Comparison of ENCODE assay signal across 1 cellular context in the genomic region with DNA sequence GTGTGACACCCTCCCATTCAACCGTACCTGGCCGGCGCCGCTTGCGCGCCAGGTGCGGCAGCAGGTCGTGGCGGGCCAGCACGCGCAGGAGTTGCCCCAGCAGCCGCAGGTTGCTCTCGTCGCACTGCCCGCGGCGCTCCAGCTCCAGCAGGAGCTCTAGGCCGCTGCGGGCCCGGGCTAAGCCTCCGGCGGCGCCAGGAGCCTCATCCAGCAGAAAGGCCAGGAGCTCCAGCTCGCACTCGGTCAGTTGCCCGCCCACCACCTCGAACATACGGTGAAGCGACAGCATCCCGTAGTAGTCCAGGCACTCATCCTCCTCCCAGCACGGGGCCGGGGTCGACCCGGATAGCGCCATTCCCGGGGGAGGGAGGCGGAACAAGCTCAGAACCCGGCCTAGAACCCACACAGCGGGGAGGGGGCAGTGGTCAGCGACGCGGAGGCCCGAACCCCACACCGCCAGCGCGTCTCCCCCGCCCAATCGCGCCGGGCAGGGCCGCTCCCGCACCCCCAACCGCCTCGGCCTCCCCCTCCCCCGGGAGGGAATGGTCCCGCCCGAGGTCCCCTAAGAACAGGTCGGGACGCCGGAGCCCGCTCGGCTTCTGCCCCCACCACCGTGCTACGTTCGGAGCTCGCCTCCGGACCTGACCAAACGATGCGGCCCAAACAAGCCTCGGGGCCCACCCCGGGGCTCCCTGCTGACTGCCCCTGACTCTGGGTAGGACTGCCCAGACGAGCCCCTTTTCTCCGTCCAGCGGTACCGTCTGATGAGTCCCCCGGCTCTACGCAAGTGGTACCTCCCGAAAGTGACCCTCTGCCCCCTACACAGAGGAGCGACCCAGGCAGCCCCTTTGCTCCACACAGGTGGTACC.
TF ChIP-seq lines count a peak whose summit lies in the region.

No MANE protein-coding gene starts in this region.

TF ChIP-seq in HepG2, 621 proteins besides CTCF, POLR2A, EP300 and RAD21 (continued from another document and continues in another):
- TF ChIP-seq, protein P1, sequence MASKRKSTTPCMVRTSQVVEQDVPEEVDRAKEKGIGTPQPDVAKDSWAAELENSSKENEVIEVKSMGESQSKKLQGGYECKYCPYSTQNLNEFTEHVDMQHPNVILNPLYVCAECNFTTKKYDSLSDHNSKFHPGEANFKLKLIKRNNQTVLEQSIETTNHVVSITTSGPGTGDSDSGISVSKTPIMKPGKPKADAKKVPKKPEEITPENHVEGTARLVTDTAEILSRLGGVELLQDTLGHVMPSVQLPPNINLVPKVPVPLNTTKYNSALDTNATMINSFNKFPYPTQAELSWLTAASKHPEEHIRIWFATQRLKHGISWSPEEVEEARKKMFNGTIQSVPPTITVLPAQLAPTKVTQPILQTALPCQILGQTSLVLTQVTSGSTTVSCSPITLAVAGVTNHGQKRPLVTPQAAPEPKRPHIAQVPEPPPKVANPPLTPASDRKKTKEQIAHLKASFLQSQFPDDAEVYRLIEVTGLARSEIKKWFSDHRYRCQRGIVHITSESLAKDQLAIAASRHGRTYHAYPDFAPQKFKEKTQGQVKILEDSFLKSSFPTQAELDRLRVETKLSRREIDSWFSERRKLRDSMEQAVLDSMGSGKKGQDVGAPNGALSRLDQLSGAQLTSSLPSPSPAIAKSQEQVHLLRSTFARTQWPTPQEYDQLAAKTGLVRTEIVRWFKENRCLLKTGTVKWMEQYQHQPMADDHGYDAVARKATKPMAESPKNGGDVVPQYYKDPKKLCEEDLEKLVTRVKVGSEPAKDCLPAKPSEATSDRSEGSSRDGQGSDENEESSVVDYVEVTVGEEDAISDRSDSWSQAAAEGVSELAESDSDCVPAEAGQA (IDR thresholded peaks at IDR 0.05; ENCODE audit: low read depth) = no peak
- TF ChIP-seq, protein P1 (CRISPR knock-in tag; IDR thresholded peaks at IDR 0.05; ENCODE audit: borderline replicate concordance) = 0 out of 2 replicates have a peak, but pooled peaks have one; percentile 34
- TF ChIP-seq ZNF569 (CRISPR knock-in tag; IDR thresholded peaks at IDR 0.05; ENCODE audit: borderline replicate concordance) = no peak
- TF ChIP-seq ZNF30 (CRISPR knock-in tag; IDR thresholded peaks at IDR 0.05) = no peak
- TF ChIP-seq ZNF589 (CRISPR knock-in tag; conservative IDR thresholded peaks at IDR 0.05) = no peak
- TF ChIP-seq ZNF788 (CRISPR knock-in tag; IDR thresholded peaks at IDR 0.05; ENCODE audit: borderline replicate concordance) = no peak
- 0 out of 2 replicates have a peak, but pooled peaks have one; percentile 10 for TF ChIP-seq NKX3-1 (CRISPR knock-in tag; IDR thresholded peaks at IDR 0.05)
- TF ChIP-seq ARNT (IDR thresholded peaks at IDR 0.05) = no peak
- no peak for TF ChIP-seq CREB1 (IDR thresholded peaks at IDR 0.05)
- TF ChIP-seq CREB1 (CRISPR knock-in tag; IDR thresholded peaks at IDR 0.05) = no peak
- 0 out of 2 replicates have a peak, but pooled peaks have one; percentile 8 for TF ChIP-seq ZBTB42 (CRISPR knock-in tag; IDR thresholded peaks at IDR 0.05)
- TF ChIP-seq HNRNPLL (IDR thresholded peaks at IDR 0.05; ENCODE audit: low read depth, low read length, poor library complexity, severe bottlenecking) = peak; percentile 77
- TF ChIP-seq GABPB1 (CRISPR knock-in tag; IDR thresholded peaks at IDR 0.05) = no peak; the same call in 1 of the 2 replicates
- no peak for TF ChIP-seq FOXA1 (IDR thresholded peaks at IDR 0.05)
- no peak for TF ChIP-seq FOXA1 (CRISPR knock-in tag; IDR thresholded peaks at IDR 0.05)
- TF ChIP-seq NFIB (CRISPR knock-in tag; IDR thresholded peaks at IDR 0.05; ENCODE audit: borderline replicate concordance) = no peak
- TF ChIP-seq CAMTA2 (CRISPR knock-in tag; IDR thresholded peaks at IDR 0.05; ENCODE audit: borderline replicate concordance) = no peak; the same call in 1 of the 2 replicates
- 0 out of 2 replicates have a peak, but pooled peaks have one; percentile 26 for TF ChIP-seq KMT2A (CRISPR knock-in tag; IDR thresholded peaks at IDR 0.05)
- TF ChIP-seq RARG (CRISPR knock-in tag; IDR thresholded peaks at IDR 0.05; ENCODE audit: low read depth) = no peak
- TF ChIP-seq ZFP90 (CRISPR knock-in tag; IDR thresholded peaks at IDR 0.05; ENCODE audit: borderline replicate concordance) = no peak
- TF ChIP-seq, protein P2, sequence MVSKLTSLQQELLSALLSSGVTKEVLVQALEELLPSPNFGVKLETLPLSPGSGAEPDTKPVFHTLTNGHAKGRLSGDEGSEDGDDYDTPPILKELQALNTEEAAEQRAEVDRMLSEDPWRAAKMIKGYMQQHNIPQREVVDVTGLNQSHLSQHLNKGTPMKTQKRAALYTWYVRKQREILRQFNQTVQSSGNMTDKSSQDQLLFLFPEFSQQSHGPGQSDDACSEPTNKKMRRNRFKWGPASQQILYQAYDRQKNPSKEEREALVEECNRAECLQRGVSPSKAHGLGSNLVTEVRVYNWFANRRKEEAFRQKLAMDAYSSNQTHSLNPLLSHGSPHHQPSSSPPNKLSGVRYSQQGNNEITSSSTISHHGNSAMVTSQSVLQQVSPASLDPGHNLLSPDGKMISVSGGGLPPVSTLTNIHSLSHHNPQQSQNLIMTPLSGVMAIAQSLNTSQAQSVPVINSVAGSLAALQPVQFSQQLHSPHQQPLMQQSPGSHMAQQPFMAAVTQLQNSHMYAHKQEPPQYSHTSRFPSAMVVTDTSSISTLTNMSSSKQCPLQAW (CRISPR knock-in tag; IDR thresholded peaks at IDR 0.05) = no peak; the same call in 1 of the 2 replicates
- TF ChIP-seq ZNF652 (CRISPR knock-in tag; IDR thresholded peaks at IDR 0.05; ENCODE audit: borderline replicate concordance, low read depth) = no peak
- TF ChIP-seq, protein P3, sequence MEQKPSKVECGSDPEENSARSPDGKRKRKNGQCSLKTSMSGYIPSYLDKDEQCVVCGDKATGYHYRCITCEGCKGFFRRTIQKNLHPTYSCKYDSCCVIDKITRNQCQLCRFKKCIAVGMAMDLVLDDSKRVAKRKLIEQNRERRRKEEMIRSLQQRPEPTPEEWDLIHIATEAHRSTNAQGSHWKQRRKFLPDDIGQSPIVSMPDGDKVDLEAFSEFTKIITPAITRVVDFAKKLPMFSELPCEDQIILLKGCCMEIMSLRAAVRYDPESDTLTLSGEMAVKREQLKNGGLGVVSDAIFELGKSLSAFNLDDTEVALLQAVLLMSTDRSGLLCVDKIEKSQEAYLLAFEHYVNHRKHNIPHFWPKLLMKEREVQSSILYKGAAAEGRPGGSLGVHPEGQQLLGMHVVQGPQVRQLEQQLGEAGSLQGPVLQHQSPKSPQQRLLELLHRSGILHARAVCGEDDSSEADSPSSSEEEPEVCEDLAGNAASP (CRISPR knock-in tag; IDR thresholded peaks at IDR 0.05; ENCODE audit: borderline replicate concordance) = no peak
- TF ChIP-seq IRF2 (CRISPR knock-in tag; IDR thresholded peaks at IDR 0.05) = no peak
- TF ChIP-seq MIER2 (CRISPR knock-in tag; IDR thresholded peaks at IDR 0.05) = no peak
- TF ChIP-seq ZBTB20 (CRISPR knock-in tag; IDR thresholded peaks at IDR 0.05; ENCODE audit: borderline replicate concordance, low read depth) = no peak
- no peak for TF ChIP-seq SMAD3 (CRISPR knock-in tag; IDR thresholded peaks at IDR 0.05)
- TF ChIP-seq, protein P4, sequence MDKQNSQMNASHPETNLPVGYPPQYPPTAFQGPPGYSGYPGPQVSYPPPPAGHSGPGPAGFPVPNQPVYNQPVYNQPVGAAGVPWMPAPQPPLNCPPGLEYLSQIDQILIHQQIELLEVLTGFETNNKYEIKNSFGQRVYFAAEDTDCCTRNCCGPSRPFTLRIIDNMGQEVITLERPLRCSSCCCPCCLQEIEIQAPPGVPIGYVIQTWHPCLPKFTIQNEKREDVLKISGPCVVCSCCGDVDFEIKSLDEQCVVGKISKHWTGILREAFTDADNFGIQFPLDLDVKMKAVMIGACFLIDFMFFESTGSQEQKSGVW (CRISPR knock-in tag; IDR thresholded peaks at IDR 0.05; ENCODE audit: borderline replicate concordance) = 0 out of 2 replicates have a peak, but pooled peaks have one; percentile 25
- TF ChIP-seq, protein P5, sequence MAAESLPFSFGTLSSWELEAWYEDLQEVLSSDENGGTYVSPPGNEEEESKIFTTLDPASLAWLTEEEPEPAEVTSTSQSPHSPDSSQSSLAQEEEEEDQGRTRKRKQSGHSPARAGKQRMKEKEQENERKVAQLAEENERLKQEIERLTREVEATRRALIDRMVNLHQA (CRISPR knock-in tag; IDR thresholded peaks at IDR 0.05) = no peak
- TF ChIP-seq U2AF1 (optimal IDR thresholded peaks at IDR 0.05; ENCODE audit: low read depth, low read length) = peak; percentile 85
- TF ChIP-seq ZNF773 (CRISPR knock-in tag; IDR thresholded peaks at IDR 0.05; ENCODE audit: borderline replicate concordance) = no peak
- TF ChIP-seq NFYC (CRISPR knock-in tag; IDR thresholded peaks at IDR 0.05) = no peak
- TF ChIP-seq, protein P6, sequence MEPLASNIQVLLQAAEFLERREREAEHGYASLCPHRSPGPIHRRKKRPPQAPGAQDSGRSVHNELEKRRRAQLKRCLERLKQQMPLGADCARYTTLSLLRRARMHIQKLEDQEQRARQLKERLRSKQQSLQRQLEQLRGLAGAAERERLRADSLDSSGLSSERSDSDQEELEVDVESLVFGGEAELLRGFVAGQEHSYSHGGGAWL (CRISPR knock-in tag; IDR thresholded peaks at IDR 0.05) = peak; percentile 16; the same call in 1 of the 2 replicates
- no peak for TF ChIP-seq DNMT3B (CRISPR knock-in tag; conservative IDR thresholded peaks at IDR 0.05)
- TF ChIP-seq, protein P7, sequence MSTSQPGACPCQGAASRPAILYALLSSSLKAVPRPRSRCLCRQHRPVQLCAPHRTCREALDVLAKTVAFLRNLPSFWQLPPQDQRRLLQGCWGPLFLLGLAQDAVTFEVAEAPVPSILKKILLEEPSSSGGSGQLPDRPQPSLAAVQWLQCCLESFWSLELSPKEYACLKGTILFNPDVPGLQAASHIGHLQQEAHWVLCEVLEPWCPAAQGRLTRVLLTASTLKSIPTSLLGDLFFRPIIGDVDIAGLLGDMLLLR (CRISPR knock-in tag; IDR thresholded peaks at IDR 0.05) = peak; percentile 78; the same call in 1 of the 2 replicates
- 0 out of 2 replicates have a peak, but pooled peaks have one; percentile 45 for TF ChIP-seq ZNF703 (CRISPR knock-in tag; IDR thresholded peaks at IDR 0.05; ENCODE audit: borderline replicate concordance)
- TF ChIP-seq ZNF780A (CRISPR knock-in tag; IDR thresholded peaks at IDR 0.05) = no peak
- TF ChIP-seq, protein P8, sequence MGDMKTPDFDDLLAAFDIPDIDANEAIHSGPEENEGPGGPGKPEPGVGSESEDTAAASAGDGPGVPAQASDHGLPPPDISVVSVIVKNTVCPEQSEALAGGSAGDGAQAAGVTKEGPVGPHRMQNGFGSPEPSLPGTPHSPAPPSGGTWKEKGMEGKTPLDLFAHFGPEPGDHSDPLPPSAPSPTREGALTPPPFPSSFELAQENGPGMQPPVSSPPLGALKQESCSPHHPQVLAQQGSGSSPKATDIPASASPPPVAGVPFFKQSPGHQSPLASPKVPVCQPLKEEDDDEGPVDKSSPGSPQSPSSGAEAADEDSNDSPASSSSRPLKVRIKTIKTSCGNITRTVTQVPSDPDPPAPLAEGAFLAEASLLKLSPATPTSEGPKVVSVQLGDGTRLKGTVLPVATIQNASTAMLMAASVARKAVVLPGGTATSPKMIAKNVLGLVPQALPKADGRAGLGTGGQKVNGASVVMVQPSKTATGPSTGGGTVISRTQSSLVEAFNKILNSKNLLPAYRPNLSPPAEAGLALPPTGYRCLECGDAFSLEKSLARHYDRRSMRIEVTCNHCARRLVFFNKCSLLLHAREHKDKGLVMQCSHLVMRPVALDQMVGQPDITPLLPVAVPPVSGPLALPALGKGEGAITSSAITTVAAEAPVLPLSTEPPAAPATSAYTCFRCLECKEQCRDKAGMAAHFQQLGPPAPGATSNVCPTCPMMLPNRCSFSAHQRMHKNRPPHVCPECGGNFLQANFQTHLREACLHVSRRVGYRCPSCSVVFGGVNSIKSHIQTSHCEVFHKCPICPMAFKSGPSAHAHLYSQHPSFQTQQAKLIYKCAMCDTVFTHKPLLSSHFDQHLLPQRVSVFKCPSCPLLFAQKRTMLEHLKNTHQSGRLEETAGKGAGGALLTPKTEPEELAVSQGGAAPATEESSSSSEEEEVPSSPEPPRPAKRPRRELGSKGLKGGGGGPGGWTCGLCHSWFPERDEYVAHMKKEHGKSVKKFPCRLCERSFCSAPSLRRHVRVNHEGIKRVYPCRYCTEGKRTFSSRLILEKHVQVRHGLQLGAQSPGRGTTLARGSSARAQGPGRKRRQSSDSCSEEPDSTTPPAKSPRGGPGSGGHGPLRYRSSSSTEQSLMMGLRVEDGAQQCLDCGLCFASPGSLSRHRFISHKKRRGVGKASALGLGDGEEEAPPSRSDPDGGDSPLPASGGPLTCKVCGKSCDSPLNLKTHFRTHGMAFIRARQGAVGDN (CRISPR knock-in tag; IDR thresholded peaks at IDR 0.05) = peak; percentile 15; the same call in 1 of the 2 replicates
- no peak for TF ChIP-seq HNRNPH1 (optimal IDR thresholded peaks at IDR 0.05; ENCODE audit: low read depth, low read length)
- TF ChIP-seq, protein P9, sequence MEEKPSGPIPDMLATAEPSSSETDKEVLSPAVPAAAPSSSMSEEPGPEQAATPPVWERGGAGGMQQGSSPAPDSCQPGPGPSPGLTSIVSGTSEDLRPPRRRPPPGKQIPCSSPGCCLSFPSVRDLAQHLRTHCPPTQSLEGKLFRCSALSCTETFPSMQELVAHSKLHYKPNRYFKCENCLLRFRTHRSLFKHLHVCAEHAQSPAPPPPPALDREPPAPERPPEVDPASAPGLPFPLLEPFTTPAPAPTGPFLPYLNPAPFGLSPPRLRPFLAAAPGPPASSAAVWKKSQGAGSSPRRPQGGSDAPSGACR (CRISPR knock-in tag; IDR thresholded peaks at IDR 0.05) = peak; percentile 28
- TF ChIP-seq ZFY (CRISPR knock-in tag; IDR thresholded peaks at IDR 0.05) = no peak; the same call in 1 of the 2 replicates
- no peak for TF ChIP-seq ZNF713 (CRISPR knock-in tag; IDR thresholded peaks at IDR 0.05)
- no peak; the same call in 1 of the 2 replicates for TF ChIP-seq PHF20 (CRISPR knock-in tag; IDR thresholded peaks at IDR 0.05)
- no peak; the same call in 1 of the 2 replicates for TF ChIP-seq PHF8 (CRISPR knock-in tag; IDR thresholded peaks at IDR 0.05)
